Comparison of ENCODE assay signal across 8 cellular contexts in the genomic region with DNA sequence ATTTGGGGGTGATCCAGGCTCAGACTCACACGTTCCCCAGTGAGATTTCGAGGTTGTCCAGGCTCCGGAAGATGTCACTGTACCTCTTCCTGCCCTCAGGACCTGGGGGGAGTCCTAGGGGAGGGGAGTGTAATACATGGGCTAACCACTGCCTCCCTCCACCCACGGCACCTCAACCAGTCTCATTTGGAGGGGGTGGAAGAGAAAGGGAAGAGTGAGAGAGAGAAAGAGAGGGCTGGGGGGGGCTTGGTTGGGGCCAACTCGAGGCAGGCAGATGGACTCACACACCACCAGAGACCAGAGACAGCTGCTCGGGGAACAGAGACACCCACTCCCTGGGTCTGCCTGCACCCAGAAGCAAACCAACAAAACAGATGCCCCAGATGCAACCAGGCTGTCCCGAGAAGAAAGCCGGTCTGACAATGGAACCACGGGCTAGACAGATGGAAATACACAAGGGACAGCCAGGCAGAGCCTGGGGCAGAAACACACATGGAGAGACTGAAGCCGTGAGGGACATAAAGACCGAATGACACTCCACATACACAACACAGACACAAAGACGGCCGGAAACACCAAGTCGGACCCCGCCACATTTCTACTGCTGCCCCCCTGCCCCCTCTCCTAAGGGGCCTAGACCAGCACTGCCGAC. TPM values are rescaled to one million over a fixed set of nuclear protein-coding genes. Genes with fewer than 3 reads are reported as not detected.
DNase-seq lines count a peak whose midpoint lies in the region; ATAC-seq and TF ChIP-seq lines count a peak whose summit lies in the region.

No MANE protein-coding gene starts in this region.

- no peak for TF ChIP-seq POLR2A in stomach (IDR thresholded peaks at IDR 0.05)

- no peak overlapping the region for H2AK5ac ChIP-seq in mesendoderm (ENCODE audit: low read length)

- peak overlapping the region; percentile 96 for H3K56ac ChIP-seq in mesendoderm (ENCODE audit: low read length)

- intact Hi-C loops in mammary epithelial cell (cut with micrococcal nuclease): loop anchor here (1.0 to 10.0 kb wide), 5 partner anchors 14 to 448 kb away; partner anchors contain the start of genes BORCS8, LPAR2 and RFXANK
- intact Hi-C loops in stomach (cut with DNase I; ENCODE audit: low total_unique reads): loop anchor here (5.0 kb wide), 1 partner anchor 105 kb away; the partner anchor contains the start of gene CILP2

- H3K27me3 Mint-ChIP-seq in HFFc6 (ENCODE audit: insufficient read depth): peaks cover 5% of the 10 kb centered on the region; the same call in 1 of the 2 replicates

- H3K36me3 ChIP-seq in SJSA1 (peaks cover 32% of the 10 kb centered on the region), mammary epithelial cell (ENCODE audit: insufficient read depth, low read length) (peaks cover 9% of the 10 kb centered on the region), mesendoderm (ENCODE audit: control insufficient read depth, insufficient read depth, low read length) (peaks cover 9% of the 10 kb centered on the region), stomach (peaks cover 29 to 73% (median 55%) of the 10 kb centered on the region in 4 donors)

- H2BK120ac ChIP-seq in mesendoderm (ENCODE audit: low read depth, low read length): no peak overlapping the region

- H3K9me3 Mint-ChIP-seq in HFFc6: no peaks in the 10 kb centered on the region

- H3K9me3 ChIP-seq in SJSA1 (replicated peaks) (no peaks in the 10 kb centered on the region), mammary epithelial cell (replicated peaks; ENCODE audit: insufficient read depth, low read length) (no peaks in the 10 kb centered on the region), stomach (no peaks in the 10 kb centered on the region)

- H2AFZ ChIP-seq in mammary epithelial cell (ENCODE audit: low read depth, low read length): peak overlapping the region; percentile 87

- CTCF ChIA-PET in mammary epithelial cell (lab: Charles Lee; ENCODE audit: low non-redundant PET): no interaction called here

- H4K8ac ChIP-seq in mesendoderm (ENCODE audit: low read depth, low read length): no peak overlapping the region

- TF ChIP-seq CTCF in HFFc6 (IDR thresholded peaks at IDR 0.05): no peak
- TF ChIP-seq CTCF in mammary epithelial cell (conservative IDR thresholded peaks at IDR 0.05 in 1 of 2, IDR thresholded peaks at IDR 0.05 in 1 of 2; ENCODE audit: extremely low read depth in 1 of 2, insufficient read depth in 1 of 2, low read depth in 1 of 2, low read length in 2 of 2): no peak
- no peak for TF ChIP-seq CTCF in stomach (IDR thresholded peaks at IDR 0.05)

- H3K4me3 ChIP-seq in SJSA1: peak overlapping the region; percentile 68
- H3K4me3 ChIP-seq in mammary epithelial cell (replicated peaks in 1 of 3; ENCODE audit: insufficient read depth in 1 of 3, low read depth in 2 of 3, low read length in 3 of 3): peak overlapping the region; percentile 64 to 78 (median 66)
- peak overlapping the region; percentile 71 for H3K4me3 ChIP-seq in mesendoderm (ENCODE audit: low read length)
- peak overlapping the region; percentile 63 to 87 (median 80) for H3K4me3 ChIP-seq in stomach

- H3K4ac ChIP-seq in mesendoderm (ENCODE audit: low read depth, low read length): peak overlapping the region; percentile 0

- H3K27ac Mint-ChIP-seq in HFFc6: peak overlapping the region; percentile 79

- no peaks in the 10 kb centered on the region for H3K27me3 ChIP-seq in SJSA1 (replicated peaks)
- no peaks in the 10 kb centered on the region for H3K27me3 ChIP-seq in mammary epithelial cell (ENCODE audit: insufficient read depth, low read length)
- H3K27me3 ChIP-seq in mesendoderm (ENCODE audit: insufficient read depth, low read length, poor library complexity): no peaks in the 10 kb centered on the region
- H3K27me3 ChIP-seq in stomach: no peaks in the 10 kb centered on the region

- H3K79me2 ChIP-seq in mammary epithelial cell (ENCODE audit: insufficient read depth, low read length) (peaks cover 4% of the 10 kb centered on the region), mesendoderm (ENCODE audit: control insufficient read depth, insufficient read depth, low read length) (no peaks in the 10 kb centered on the region)

- H3K36me3 Mint-ChIP-seq in HFFc6 (ENCODE audit: low read depth): peaks cover 4% of the 10 kb centered on the region; the same call in 1 of the 2 replicates

- H3K79me1 ChIP-seq in mesendoderm (ENCODE audit: low read length): no peaks in the 10 kb centered on the region

- H3K9ac ChIP-seq in mammary epithelial cell (ENCODE audit: insufficient read depth, low read length) (peak overlapping the region; percentile 63), mesendoderm (ENCODE audit: low read length) (peak overlapping the region; percentile 91)

- no peak overlapping the region for H3K23ac ChIP-seq in mesendoderm (ENCODE audit: low read length)

- no peak for ATAC-seq in HG03025 (IDR thresholded peaks at IDR 0.05; ENCODE audit: low FRiP score, unreplicated experiment)

- H3K27ac ChIP-seq in SJSA1 (0 out of 2 replicates have a peak overlapping the region, but pooled peaks have one; percentile 3), mammary epithelial cell (ENCODE audit: insufficient read depth, low read depth, low read length) (peak overlapping the region; percentile 24), mesendoderm (ENCODE audit: low read depth, low read length) (no peak overlapping the region), stomach (peak overlapping the region; percentile 68 to 91 (median 86))

- WGBS in mammary epithelial cell (ENCODE audit: low coverage, missing lambda C conversion rate): 39% methylated on average over 8 of the region's 16 CpGs
- no CpG with 5 or more reads among the region's 16 CpGs for WGBS in mesendoderm (ENCODE audit: extremely low coverage, insufficient coverage, low lambda C conversion rate)
- WGBS in stomach, 5 donors: 11 to 25% (median 21%) methylated on average over 8 to 16 of the region's 16 CpGs

- dilution Hi-C loops in mammary epithelial cell (cut with HindIII; ENCODE audit: low sequenced_read_pairs): no loop called here

- H3K4me1 Mint-ChIP-seq in HFFc6 (ENCODE audit: low read depth): peaks cover 16% of the 10 kb centered on the region

- H3K4me1 ChIP-seq in SJSA1 (replicated peaks) (peaks cover 9% of the 10 kb centered on the region), mammary epithelial cell (ENCODE audit: insufficient read depth, low read length) (peaks cover 3% of the 10 kb centered on the region), mesendoderm (ENCODE audit: control insufficient read depth, low read depth, low read length) (no peaks in the 10 kb centered on the region), stomach (peaks cover 8 to 24% (median 20%) of the 10 kb centered on the region in 4 donors)

- H2BK5ac ChIP-seq in mesendoderm (ENCODE audit: low read length): no peak overlapping the region

- H4K5ac ChIP-seq in mesendoderm (ENCODE audit: low read length): no peak overlapping the region

- no peaks in the 10 kb centered on the region for H4K20me1 ChIP-seq in mammary epithelial cell (ENCODE audit: insufficient read depth, low read length)

- TF ChIP-seq EP300 in stomach (IDR thresholded peaks at IDR 0.05): no peak

- peak; percentile 24 for DNase-seq in Daoy (ENCODE audit: low read depth)
- no peak for DNase-seq in HFFc6
- peak in 1 of 2 experiments; percentile 33 for DNase-seq in SJSA1 (ENCODE audit: low read depth in 1 of 2, low spot score in 2 of 2)
- no peak for DNase-seq in mammary epithelial cell
- DNase-seq in mesendoderm: peak; percentile 44
- DNase-seq in stomach: no peak
- no peak for DNase-seq in COLO668 (lab: John Stamatoyannopoulos, UW; ENCODE audit: unreplicated experiment)

- H3K18ac ChIP-seq in mesendoderm (ENCODE audit: low read length): peak overlapping the region; percentile 10

- H3K4me2 ChIP-seq in mammary epithelial cell (ENCODE audit: insufficient read depth, low read depth, low read length) (peak overlapping the region; percentile 73), mesendoderm (ENCODE audit: low read length) (peak overlapping the region; percentile 78)

- BruUV-seq in mammary epithelial cell (replicated peaks; lab: Mats Ljungman, UMichigan): TSS peak; percentile 9

- H3K4me3 Mint-ChIP-seq in HFFc6: peak overlapping the region; percentile 93

- in situ Hi-C loops in mammary epithelial cell (cut with MboI; ENCODE audit: low sequenced_read_pairs in 2 of 2): loop anchor here (5.0 kb wide), 1 partner anchor 105 kb away; the partner anchor contains the start of gene CILP2 (in 2 of the 2)

- no peak overlapping the region for H2BK15ac ChIP-seq in mesendoderm (replicated peaks; ENCODE audit: low read depth)

RNA-seq across cellular contexts. Expression of gene GMIP, which starts 0.8 kb away (rescaled TPM):
- 2.2 and 7.1 TPM in 2 replicates for total RNA-seq in Daoy (2014; rRNA removed; shearing (Covaris generic))
- 10 to 100 TPM; 11.5 to 16.7 (median 13.9) TPM for total RNA-seq in HFFc6 (2021; fragmentation: NEBNext Ultra II Directional; extraction: Animal tissue kit (Norgen Biotek cat#: 25700))
- total RNA-seq in SJSA1 (2014; rRNA removed; shearing (Covaris generic)): 2.9 and 4.3 TPM in 2 replicates
- total RNA-seq in mammary epithelial cell (10 to 100 TPM in 1 of 2 donors, 1 to 10 TPM in 1; 6.5 to 18.3 TPM), stomach (10 to 100 TPM in 4 of 5 donors, 1 to 10 TPM in 1; 5.3 to 96.2 (median 35.0) TPM)
- polyA plus RNA-seq in mammary epithelial cell (3.3 TPM), stomach (10 to 100 TPM in 2 of 3 donors, 1 to 10 TPM in 1; 5.2 to 11.9 (median 10.3) TPM)
- 4.4 TPM for polyA minus RNA-seq in mammary epithelial cell
- polyA plus RNA-seq in mesendoderm (2013, experiment 1 of 2): 10.4 TPM
- polyA plus RNA-seq in mesendoderm (2013, experiment 2 of 2): 10.4 TPM

RNA-seq across cellular contexts. Expression of gene LPAR2, which starts 14.6 kb away (rescaled TPM):
- 1.2 and 3.0 TPM in 2 replicates for total RNA-seq in Daoy (2014; rRNA removed; shearing (Covaris generic))
- total RNA-seq in HFFc6 (2021; fragmentation: NEBNext Ultra II Directional; extraction: Animal tissue kit (Norgen Biotek cat#: 25700)): 1 to 10 TPM; 2.6 to 4.2 (median 3.2) TPM
- total RNA-seq in SJSA1 (2014; rRNA removed; shearing (Covaris generic)): 0.24 TPM in 1 of 2 replicates, not detected in the other
- total RNA-seq in mammary epithelial cell (10 to 100 TPM; 20.2 to 27.9 TPM), stomach (100 to 1,000 TPM in 1 of 5 donors, 10 to 100 TPM in 2, 1 to 10 TPM in 2; 4.1 to 156 (median 25.9) TPM)
- polyA plus RNA-seq in mammary epithelial cell (18.6 TPM), stomach (10 to 100 TPM; 14.4 to 23.0 (median 15.0) TPM)
- polyA minus RNA-seq in mammary epithelial cell: 9.4 TPM
- polyA plus RNA-seq in mesendoderm (2013, experiment 1 of 2): 47.8 TPM
- polyA plus RNA-seq in mesendoderm (2013, experiment 2 of 2): 47.7 TPM

RNA-seq across cellular contexts. Expression of gene ATP13A1, which starts 20.8 kb away (rescaled TPM):
- 152 and 173 TPM in 2 replicates for total RNA-seq in Daoy (2014; rRNA removed; shearing (Covaris generic))
- total RNA-seq in HFFc6 (2021; fragmentation: NEBNext Ultra II Directional; extraction: Animal tissue kit (Norgen Biotek cat#: 25700)): 10 to 100 TPM; 56.5 to 76.3 (median 61.3) TPM
- 138 and 147 TPM in 2 replicates for total RNA-seq in SJSA1 (2014; rRNA removed; shearing (Covaris generic))
- total RNA-seq in mammary epithelial cell (10 to 100 TPM; 53.0 to 56.0 TPM), stomach (100 to 1,000 TPM in 3 of 5 donors, 10 to 100 TPM in 2; 30.1 to 451 (median 204) TPM)
- polyA plus RNA-seq in mammary epithelial cell (23.2 TPM), stomach (10 to 100 TPM; 17.3 to 35.4 (median 25.1) TPM)
- 74.4 TPM for polyA minus RNA-seq in mammary epithelial cell
- 37.8 TPM for polyA plus RNA-seq in mesendoderm (2013, experiment 1 of 2)
- 36.4 TPM for polyA plus RNA-seq in mesendoderm (2013, experiment 2 of 2)

RNA-seq across cellular contexts. Expression of gene PBX4, which starts 24.1 kb away (rescaled TPM):
- total RNA-seq in Daoy (2014; rRNA removed; shearing (Covaris generic)): 0.42 and 1.9 TPM in 2 replicates
- total RNA-seq in HFFc6 (2021; fragmentation: NEBNext Ultra II Directional; extraction: Animal tissue kit (Norgen Biotek cat#: 25700)): under 1 TPM in 5 of 6 experiments, not detected in 1; 0.23 to 0.40 (median 0.30) TPM
- total RNA-seq in SJSA1 (2014; rRNA removed; shearing (Covaris generic)): 0.09 and 2.0 TPM in 2 replicates
- total RNA-seq in mammary epithelial cell (1 to 10 TPM; 1.2 to 5.2 TPM), stomach (10 to 100 TPM in 2 of 5 donors, 1 to 10 TPM in 2, not detected in 1; 2.0 to 60.7 (median 17.5) TPM)
- polyA plus RNA-seq in mammary epithelial cell (2.2 TPM), stomach (1 to 10 TPM; 2.9 to 4.9 (median 2.9) TPM)
- polyA minus RNA-seq in mammary epithelial cell: 2.3 TPM
- polyA plus RNA-seq in mesendoderm (2013, experiment 1 of 2): 1.0 TPM
- 1.2 TPM for polyA plus RNA-seq in mesendoderm (2013, experiment 2 of 2)

RNA-seq across cellular contexts. Expression of gene ZNF101, which starts 26.0 kb away (rescaled TPM):
- 11.0 and 12.4 TPM in 2 replicates for total RNA-seq in Daoy (2014; rRNA removed; shearing (Covaris generic))
- 1 to 10 TPM; 6.8 to 8.5 (median 7.2) TPM for total RNA-seq in HFFc6 (2021; fragmentation: NEBNext Ultra II Directional; extraction: Animal tissue kit (Norgen Biotek cat#: 25700))
- total RNA-seq in SJSA1 (2014; rRNA removed; shearing (Covaris generic)): 4.2 and 11.2 TPM in 2 replicates
- 10 to 100 TPM in 1 of 2 donors, 1 to 10 TPM in 1; 7.3 to 10.3 TPM for total RNA-seq in mammary epithelial cell
- polyA plus RNA-seq in mammary epithelial cell: 4.9 TPM
- 9.1 TPM for polyA minus RNA-seq in mammary epithelial cell
- polyA plus RNA-seq in mesendoderm (2013, experiment 1 of 2): 38.5 TPM
- 35.3 TPM for polyA plus RNA-seq in mesendoderm (2013, experiment 2 of 2)
- total RNA-seq in stomach: 1 to 10 TPM; 2.2 to 8.8 (median 3.0) TPM
- 1 to 10 TPM; 5.5 to 9.1 (median 7.2) TPM for polyA plus RNA-seq in stomach

Comparison
In these comparisons a context has a peak if more than half of its experiments do, and no peak if none do; other contexts are left out.
1. DNase-seq: peak in Daoy (single experiment) and mesendoderm (single experiment); none in HFFc6 (single experiment), mammary epithelial cell (single experiment), stomach (single experiment) and COLO668 (single experiment).
2. Peak in every context shown above with its lines, with median percentiles within 50 percentile points of each other: H3K4me3 ChIP-seq.